ENCODE assay signal across 1 cellular context in the genomic region with DNA sequence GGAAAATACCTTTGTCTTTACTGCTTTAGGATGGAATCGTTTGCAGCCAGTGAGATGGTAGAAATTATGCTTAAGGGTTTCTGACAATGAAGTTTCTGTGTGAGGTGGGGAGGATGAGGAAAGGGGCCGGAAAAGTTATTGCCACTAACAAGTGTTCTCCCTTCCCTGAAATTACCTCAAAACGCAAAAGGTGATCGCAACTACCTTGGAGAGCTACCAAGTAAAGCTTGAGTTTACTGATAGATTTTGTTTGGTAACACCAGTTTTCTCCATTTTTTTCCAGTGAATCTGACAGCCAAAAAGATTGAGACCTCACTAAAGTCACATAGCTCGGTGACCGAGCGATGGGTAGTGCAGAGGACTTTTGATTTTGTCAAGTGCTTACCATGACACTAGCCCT.
TF ChIP-seq lines count a peak whose summit lies in the region.

No MANE protein-coding gene starts in this region.

TF ChIP-seq in IMR-90, 13 proteins besides CTCF, POLR2A, EP300 and RAD21:
- no peak for TF ChIP-seq NFE2L2 (IDR thresholded peaks at IDR 0.05; ENCODE audit: low read depth, low read length)
- TF ChIP-seq, protein P1, sequence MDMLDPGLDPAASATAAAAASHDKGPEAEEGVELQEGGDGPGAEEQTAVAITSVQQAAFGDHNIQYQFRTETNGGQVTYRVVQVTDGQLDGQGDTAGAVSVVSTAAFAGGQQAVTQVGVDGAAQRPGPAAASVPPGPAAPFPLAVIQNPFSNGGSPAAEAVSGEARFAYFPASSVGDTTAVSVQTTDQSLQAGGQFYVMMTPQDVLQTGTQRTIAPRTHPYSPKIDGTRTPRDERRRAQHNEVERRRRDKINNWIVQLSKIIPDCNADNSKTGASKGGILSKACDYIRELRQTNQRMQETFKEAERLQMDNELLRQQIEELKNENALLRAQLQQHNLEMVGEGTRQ (IDR thresholded peaks at IDR 0.05; ENCODE audit: low read depth, low read length) = no peak
- no peak for TF ChIP-seq CHD1 (IDR thresholded peaks at IDR 0.05; ENCODE audit: low read depth, low read length)
- TF ChIP-seq CEBPB (IDR thresholded peaks at IDR 0.05; ENCODE audit: low read depth, low read length) = no peak
- TF ChIP-seq FOS (IDR thresholded peaks at IDR 0.05; ENCODE audit: low read depth, low read length) = no peak
- no peak for TF ChIP-seq MAZ (IDR thresholded peaks at IDR 0.05; ENCODE audit: borderline replicate concordance, low read depth, low read length)
- no peak for TF ChIP-seq RFX5 (IDR thresholded peaks at IDR 0.05; ENCODE audit: low read depth, low read length)
- TF ChIP-seq SMC3 (IDR thresholded peaks at IDR 0.05; ENCODE audit: low read depth, low read length) = no peak
- TF ChIP-seq, protein P2, sequence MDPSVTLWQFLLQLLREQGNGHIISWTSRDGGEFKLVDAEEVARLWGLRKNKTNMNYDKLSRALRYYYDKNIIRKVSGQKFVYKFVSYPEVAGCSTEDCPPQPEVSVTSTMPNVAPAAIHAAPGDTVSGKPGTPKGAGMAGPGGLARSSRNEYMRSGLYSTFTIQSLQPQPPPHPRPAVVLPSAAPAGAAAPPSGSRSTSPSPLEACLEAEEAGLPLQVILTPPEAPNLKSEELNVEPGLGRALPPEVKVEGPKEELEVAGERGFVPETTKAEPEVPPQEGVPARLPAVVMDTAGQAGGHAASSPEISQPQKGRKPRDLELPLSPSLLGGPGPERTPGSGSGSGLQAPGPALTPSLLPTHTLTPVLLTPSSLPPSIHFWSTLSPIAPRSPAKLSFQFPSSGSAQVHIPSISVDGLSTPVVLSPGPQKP (IDR thresholded peaks at IDR 0.05; ENCODE audit: borderline replicate concordance, low read depth, low read length) = no peak
